ENCODE assay signal across 1 cellular context in genomic region chr16:19830902-19831555, GRCh38.
TF ChIP-seq lines count a peak whose summit lies in the region.

No MANE protein-coding gene starts in this region.

TF ChIP-seq in SK-N-SH, 30 proteins besides CTCF, POLR2A, EP300 and RAD21:
- TF ChIP-seq NFIC (IDR thresholded peaks at IDR 0.05; ENCODE audit: borderline replicate concordance) (no peak), ELF1 (IDR thresholded peaks at IDR 0.05) (no peak), SMC3 (IDR thresholded peaks at IDR 0.05; ENCODE audit: low read depth, low read length) (no peak)
- TF ChIP-seq, protein P1, sequence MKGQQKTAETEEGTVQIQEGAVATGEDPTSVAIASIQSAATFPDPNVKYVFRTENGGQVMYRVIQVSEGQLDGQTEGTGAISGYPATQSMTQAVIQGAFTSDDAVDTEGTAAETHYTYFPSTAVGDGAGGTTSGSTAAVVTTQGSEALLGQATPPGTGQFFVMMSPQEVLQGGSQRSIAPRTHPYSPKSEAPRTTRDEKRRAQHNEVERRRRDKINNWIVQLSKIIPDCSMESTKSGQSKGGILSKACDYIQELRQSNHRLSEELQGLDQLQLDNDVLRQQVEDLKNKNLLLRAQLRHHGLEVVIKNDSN (IDR thresholded peaks at IDR 0.05; ENCODE audit: borderline replicate concordance, low read depth) = no peak
TF ChIP-seq in SK-N-SH: peak in this region for 0.
